11 cellular contexts compared by ENCODE assay signal in genomic region chr18:2983296-2983695, GRCh38. TPM values are rescaled to one million over a fixed set of nuclear protein-coding genes. Genes with fewer than 3 reads are reported as not detected.
A peak's percentile ranks its signal among the peaks of the same experiment; 100 is the strongest.
DNase-seq lines count a peak whose midpoint lies in the region; ATAC-seq, FAIRE-seq and TF ChIP-seq lines count a peak whose summit lies in the region.
"Had no signal": no experiment of that assay in that cellular context is flagged by ENCODE, and none has a peak within 500 bp of the region (broad histone marks: within the 10 kb centered on the region; RNA-seq: fewer than 3 reads in every experiment).

No MANE protein-coding gene starts in this region.

- H3K4me1 Mint-ChIP-seq in activated CD4-positive, alpha-beta T cell treated with anti-CD3 and anti-CD28 coated beads, Interleukin-2, amount 10 ng/mL, durations not matched to agents 7 days and 5 days = peaks cover 77% of the 10 kb centered on the region
- H3K4me1 Mint-ChIP-seq in activated B cell treated with CpG ODN at 0.5 μM for 24 hours = peaks cover 73% of the 10 kb centered on the region

- DNase-seq in activated CD4-positive, alpha-beta T cell treated with anti-CD3 and anti-CD28 coated beads, Interleukin-2, amount 10 ng/mL, durations not matched to agents 7 days and 5 days = no peak
- no peak for DNase-seq in activated CD4-positive, alpha-beta T cell treated with anti-CD3 and anti-CD28 coated beads, Interleukin-2, amount 50 U/mL, for 48 hours
- DNase-seq in activated B cell treated with CpG ODN at 0.5 μM for 24 hours (no peak), fibroblast of gingiva (ENCODE audit: low read depth) (peak; percentile 80), small intestine (no peak), testis (no peak), GM12892 (ENCODE audit: insufficient read length) (no peak), DMS153 (lab: John Stamatoyannopoulos, UW) (no peak)
- DNase-seq: EL, foreskin melanocyte, naive B cell had no signal

- H3K27me3 ChIP-seq in small intestine (ENCODE audit: control insufficient read depth in 2 of 2, insufficient read depth in 2 of 2, low read length in 2 of 2) = no peaks in the 10 kb centered on the region
- H3K27me3 ChIP-seq in testis = no peaks in the 10 kb centered on the region

- H3K4me1 ChIP-seq in small intestine (ENCODE audit: control insufficient read depth in 2 of 2, insufficient read depth in 1 of 2, low read depth in 1 of 2, low read length in 1 of 2) (peaks cover 9 to 26% of the 10 kb centered on the region in 2 donors), testis (peaks cover 50% of the 10 kb centered on the region)

- H3K36me3 Mint-ChIP-seq in activated CD4-positive, alpha-beta T cell treated with anti-CD3 and anti-CD28 coated beads, Interleukin-2, amount 10 ng/mL, durations not matched to agents 7 days and 5 days (ENCODE audit: low read depth) = peaks cover 47% of the 10 kb centered on the region
- no peaks in the 10 kb centered on the region for H3K36me3 Mint-ChIP-seq in activated B cell treated with CpG ODN at 0.5 μM for 24 hours (ENCODE audit: low read depth)
- H3K36me3 Mint-ChIP-seq: naive B cell had no signal

- no peaks in the 10 kb centered on the region for H3K27me3 Mint-ChIP-seq in activated CD4-positive, alpha-beta T cell treated with anti-CD3 and anti-CD28 coated beads, Interleukin-2, amount 10 ng/mL, durations not matched to agents 7 days and 5 days
- H3K27me3 Mint-ChIP-seq in activated B cell treated with CpG ODN at 0.5 μM for 24 hours = no peaks in the 10 kb centered on the region
- H3K27me3 Mint-ChIP-seq: naive B cell had no signal

- peak overlapping the region; percentile 82 for H3K4me3 Mint-ChIP-seq in activated CD4-positive, alpha-beta T cell treated with anti-CD3 and anti-CD28 coated beads, Interleukin-2, amount 10 ng/mL, durations not matched to agents 7 days and 5 days
- H3K4me3 Mint-ChIP-seq in activated B cell treated with CpG ODN at 0.5 μM for 24 hours = no peak overlapping the region

- no peak for ATAC-seq in activated B cell treated with CpG ODN at 0.5 μM for 24 hours (ENCODE audit: low read depth)

- WGBS in small intestine, 3 donors = 62 to 74% (median 63%) methylated on average over 2 of the region's 2 CpGs
- 75 to 77% methylated on average over 2 of the region's 2 CpGs for WGBS in testis, 2 donors

- CTCF ChIA-PET in activated CD4-positive, alpha-beta T cell treated with anti-CD3 and anti-CD28 coated beads, Interleukin-2, amount 10 ng/mL, durations not matched to agents 7 days and 5 days (lab: Charles Lee) = interaction anchor here (0.7 to 2.2 kb wide), 7 partner anchors 10 to 264 kb away, joined by 3 to 7 read pairs (median 4); no protein-coding TSS in a partner anchor
- CTCF ChIA-PET in activated B cell treated with CpG ODN at 0.5 μM for 24 hours (lab: Charles Lee) = interaction anchor here (0.8 to 7.5 kb wide), 9 partner anchors 10 to 264 kb away, joined by 3 to 162 read pairs (median 4); no protein-coding TSS in a partner anchor

- TF ChIP-seq POLR2A in testis (IDR thresholded peaks at IDR 0.05) (no peak), GM12892 (IDR thresholded peaks at IDR 0.05; ENCODE audit: low read depth, low read length) (no peak)

- POLR2A ChIA-PET in activated CD4-positive, alpha-beta T cell treated with anti-CD3 and anti-CD28 coated beads, Interleukin-2, amount 10 ng/mL, durations not matched to agents 7 days and 5 days (lab: Charles Lee) = interaction anchor here (0.6 to 0.9 kb wide), 2 partner anchors 23 to 265 kb away, joined by 3 read pairs; no protein-coding TSS in a partner anchor
- POLR2A ChIA-PET in activated B cell treated with CpG ODN at 0.5 μM for 24 hours (lab: Charles Lee) = interaction anchor here (0.6 to 4.3 kb wide), 8 partner anchors 11 to 264 kb away, joined by 3 to 41 read pairs (median 9); partner anchors contain the start of genes EMILIN2 and MYL12A

- peak overlapping the region; percentile 78 to 81 for H3K27ac ChIP-seq in small intestine (ENCODE audit: low read depth in 1 of 2, low read length in 1 of 2)
- H3K27ac ChIP-seq in testis = peak overlapping the region in 1 of 2 donors; percentile 86

- TF ChIP-seq CTCF in activated B cell treated with CpG ODN at 0.5 μM for 24 hours (IDR thresholded peaks at IDR 0.05) (no peak), testis (IDR thresholded peaks at IDR 0.05) (no peak)

- no peaks in the 10 kb centered on the region for H3K9me3 Mint-ChIP-seq in activated CD4-positive, alpha-beta T cell treated with anti-CD3 and anti-CD28 coated beads, Interleukin-2, amount 10 ng/mL, durations not matched to agents 7 days and 5 days
- H3K9me3 Mint-ChIP-seq in activated B cell treated with CpG ODN at 0.5 μM for 24 hours = no peaks in the 10 kb centered on the region
- H3K9me3 Mint-ChIP-seq: naive B cell had no signal

- H3K36me3 ChIP-seq in small intestine (ENCODE audit: control insufficient read depth in 2 of 2, insufficient read depth in 2 of 2, low read length in 2 of 2) = no peaks in the 10 kb centered on the region
- H3K36me3 ChIP-seq in testis (ENCODE audit: low read depth, missing control alignments) = no peaks in the 10 kb centered on the region

- no peaks in the 10 kb centered on the region for H3K9me3 ChIP-seq in small intestine (ENCODE audit: control insufficient read depth, low read depth)
- no peaks in the 10 kb centered on the region for H3K9me3 ChIP-seq in testis

- intact Hi-C loops in activated B cell treated with CpG ODN at 0.5 μM for 24 hours (cut with micrococcal nuclease) = loop anchor here (5.0 kb wide), 1 partner anchor 136 kb away; the partner anchor contains the start of gene EMILIN2
- intact Hi-C loops in testis (cut with DNase I; ENCODE audit: low total_unique reads) = no loop called here

- no peak for FAIRE-seq in small intestine (lab: Jason Lieb, UNC)
- no peak for FAIRE-seq in GM12892 (lab: Jason Lieb, UNC)

- H3K4me3 ChIP-seq in small intestine (ENCODE audit: low read depth in 1 of 2, low read length in 2 of 2) (no peak overlapping the region), testis (no peak overlapping the region)

- peak overlapping the region; percentile 89 for H3K27ac Mint-ChIP-seq in activated CD4-positive, alpha-beta T cell treated with anti-CD3 and anti-CD28 coated beads, Interleukin-2, amount 10 ng/mL, durations not matched to agents 7 days and 5 days
- peak overlapping the region; percentile 94 for H3K27ac Mint-ChIP-seq in activated B cell treated with CpG ODN at 0.5 μM for 24 hours

RNA-seq across cellular contexts. Expression of gene LPIN2, which starts 29.6 kb away (rescaled TPM):
- 100 to 1,000 TPM in 1 of 2 experiments, 10 to 100 TPM in 1; 99.6 to 106 TPM for total RNA-seq in activated CD4-positive, alpha-beta T cell treated with anti-CD3 and anti-CD28 coated beads, Interleukin-2, amount 10 ng/mL, durations not matched to agents 7 days and 5 days
- 21.8 and 24.4 TPM in 2 replicates for total RNA-seq in activated B cell treated with CpG ODN at 0.5 μM for 24 hours
- polyA plus RNA-seq in small intestine = 10 to 100 TPM; 20.0 to 91.5 (median 63.0) TPM
- total RNA-seq in testis = 100 to 1,000 TPM; 109 to 141 TPM
- polyA plus RNA-seq in testis (ENCODE audit: insufficient read depth, low read depth, low replicate concordance) = 56.0 TPM
- 14.6 TPM for polyA plus RNA-seq in GM12892 (2012; ENCODE audit: missing spikeins)
